ENCODE assay signal across 13 cellular contexts in genomic region chr7:6444516-6445269, GRCh38. TPM values are rescaled to one million over a fixed set of nuclear protein-coding genes. Genes with fewer than 3 reads are reported as not detected.
DNase-seq lines count a peak whose midpoint lies in the region; ATAC-seq, FAIRE-seq and TF ChIP-seq lines count a peak whose summit lies in the region.
"Had no signal": no experiment of that assay in that cellular context is flagged by ENCODE, and none has a peak within 500 bp of the region (broad histone marks: within the 10 kb centered on the region; RNA-seq: fewer than 3 reads in every experiment).

No MANE protein-coding gene starts in this region.

- peaks cover 25 to 57% (median 36%) of the 10 kb centered on the region in 4 donors for H3K4me1 ChIP-seq in upper lobe of left lung

- H3K27ac ChIP-seq in upper lobe of left lung, result peak overlapping the region; percentile 0 to 58 (median 34)
- H3K27ac ChIP-seq: vagina had no signal

- no peak for FAIRE-seq in H54 (lab: Jason Lieb, UNC)
- FAIRE-seq: HTR-8/SVneo had no signal

- no peaks in the 10 kb centered on the region for H3K27me3 Mint-ChIP-seq in activated naive CD8-positive, alpha-beta T cell
- no peaks in the 10 kb centered on the region for H3K27me3 Mint-ChIP-seq in activated naive CD8-positive, alpha-beta T cell treated with anti-CD3 and anti-CD28 coated beads for 36 hours

- ATAC-seq in upper lobe of left lung (ENCODE audit: low FRiP score in 2 of 2), result peak in 1 of 2 donors; percentile 2
- ATAC-seq in GM21825 (IDR thresholded peaks at IDR 0.05; ENCODE audit: unreplicated experiment), result no peak
- ATAC-seq: WTC11 had no signal

- TF ChIP-seq CTCF in fibroblast of villous mesenchyme (IDR thresholded peaks at IDR 0.05; ENCODE audit: insufficient read depth, low read depth, low read length), result no peak
- peak in 1 of 6 experiments; percentile 6 for TF ChIP-seq CTCF in upper lobe of left lung (IDR thresholded peaks at IDR 0.05)

- H3K4me3 Mint-ChIP-seq in activated naive CD8-positive, alpha-beta T cell, result peak overlapping the region; percentile 7
- no peak overlapping the region for H3K4me3 Mint-ChIP-seq in activated naive CD8-positive, alpha-beta T cell treated with anti-CD3 and anti-CD28 coated beads for 36 hours
- H3K4me3 Mint-ChIP-seq: WTC11 had no signal

- H3K9me3 ChIP-seq in upper lobe of left lung, result no peaks in the 10 kb centered on the region
- H3K9me3 ChIP-seq: vagina had no signal

- peaks cover 7% of the 10 kb centered on the region for H3K36me3 Mint-ChIP-seq in activated naive CD8-positive, alpha-beta T cell
- H3K36me3 Mint-ChIP-seq in activated naive CD8-positive, alpha-beta T cell treated with anti-CD3 and anti-CD28 coated beads for 36 hours, result peaks cover 30% of the 10 kb centered on the region

- H3K4me3 ChIP-seq in fibroblast of villous mesenchyme (ENCODE audit: low read depth, low read length) (no peak overlapping the region), upper lobe of left lung (no peak overlapping the region)
- H3K4me3 ChIP-seq: vagina had no signal

- H3K9me3 Mint-ChIP-seq in activated naive CD8-positive, alpha-beta T cell (ENCODE audit: low read depth), result no peaks in the 10 kb centered on the region
- no peaks in the 10 kb centered on the region for H3K9me3 Mint-ChIP-seq in activated naive CD8-positive, alpha-beta T cell treated with anti-CD3 and anti-CD28 coated beads for 36 hours
- H3K9me3 Mint-ChIP-seq: WTC11 had no signal

- TF ChIP-seq POLR2A in upper lobe of left lung (IDR thresholded peaks at IDR 0.05) (no peak), H54 (IDR thresholded peaks at IDR 0.05; ENCODE audit: low read depth, low read length) (no peak)

- H3K27ac Mint-ChIP-seq in activated naive CD8-positive, alpha-beta T cell, result no peak overlapping the region
- no peak overlapping the region for H3K27ac Mint-ChIP-seq in activated naive CD8-positive, alpha-beta T cell treated with anti-CD3 and anti-CD28 coated beads for 36 hours
- H3K27ac Mint-ChIP-seq: WTC11 had no signal

- WGBS in upper lobe of left lung, 2 donors, result 73 to 88% methylated on average over 13 of the region's 13 CpGs

- DNase-seq in activated naive CD8-positive, alpha-beta T cell treated with anti-CD3 and anti-CD28 coated beads for 36 hours, result no peak
- peak; percentile 69 for DNase-seq in NCI-H345 treated with DMSO at 0.1 percent for 48 hours (lab: John Stamatoyannopoulos, UW; ENCODE audit: unreplicated experiment)
- DNase-seq in fibroblast of villous mesenchyme (ENCODE audit: low read depth), result peak; percentile 20
- DNase-seq in upper lobe of left lung, result no peak
- no peak for DNase-seq in ecto neural progenitor cell (ENCODE audit: low spot score)
- no peak for DNase-seq in H54 (ENCODE audit: insufficient read length, low spot score)
- DNase-seq: central memory CD4-positive, alpha-beta T cell; NCI-H1694 treated with DMSO at 0.1 percent for 48 hours had no signal

- peaks cover 50% of the 10 kb centered on the region for H3K4me1 Mint-ChIP-seq in activated naive CD8-positive, alpha-beta T cell (ENCODE audit: low read depth)
- peaks cover 28% of the 10 kb centered on the region for H3K4me1 Mint-ChIP-seq in activated naive CD8-positive, alpha-beta T cell treated with anti-CD3 and anti-CD28 coated beads for 36 hours

- peaks cover 0 to 33% (median 27%) of the 10 kb centered on the region in 4 donors for H3K36me3 ChIP-seq in upper lobe of left lung

- no peaks in the 10 kb centered on the region for H3K27me3 ChIP-seq in upper lobe of left lung
- H3K27me3 ChIP-seq: vagina had no signal

- TF ChIP-seq EP300 in upper lobe of left lung (IDR thresholded peaks at IDR 0.05), result peak in 1 of 4 donors; percentile 93

RNA-seq across cellular contexts. Expression of gene DAGLB, which starts 3.1 kb away (rescaled TPM):
- total RNA-seq in activated naive CD8-positive, alpha-beta T cell treated with anti-CD3 and anti-CD28 coated beads for 36 hours, result 10 to 100 TPM; 15.7 to 17.1 TPM
- total RNA-seq in fibroblast of villous mesenchyme (18.0 and 29.4 TPM in 2 replicates), upper lobe of left lung (10 to 100 TPM; 26.6 to 53.8 (median 36.7) TPM)

RNA-seq across cellular contexts. Expression of gene KDELR2, which starts 39.3 kb away (rescaled TPM):
- 10 to 100 TPM; 63.0 to 67.3 TPM for total RNA-seq in activated naive CD8-positive, alpha-beta T cell treated with anti-CD3 and anti-CD28 coated beads for 36 hours
- total RNA-seq in fibroblast of villous mesenchyme, result 200 and 383 TPM in 2 replicates
- 100 to 1,000 TPM in 1 of 6 donors, 10 to 100 TPM in 5; 35.6 to 120 (median 92.7) TPM for total RNA-seq in upper lobe of left lung

Comparison
In these comparisons a context has a peak if more than half of its experiments do, and no peak if none do; other contexts are left out.
1. DNase-seq: peak in NCI-H345 treated with DMSO at 0.1 percent for 48 hours (single experiment) and fibroblast of villous mesenchyme (single experiment); none in activated naive CD8-positive, alpha-beta T cell treated with anti-CD3 and anti-CD28 coated beads for 36 hours (single experiment), upper lobe of left lung (0 of 2), ecto neural progenitor cell (single experiment) and H54 (single experiment).